ENCODE assay signal across 19 cellular contexts in the genomic region with DNA sequence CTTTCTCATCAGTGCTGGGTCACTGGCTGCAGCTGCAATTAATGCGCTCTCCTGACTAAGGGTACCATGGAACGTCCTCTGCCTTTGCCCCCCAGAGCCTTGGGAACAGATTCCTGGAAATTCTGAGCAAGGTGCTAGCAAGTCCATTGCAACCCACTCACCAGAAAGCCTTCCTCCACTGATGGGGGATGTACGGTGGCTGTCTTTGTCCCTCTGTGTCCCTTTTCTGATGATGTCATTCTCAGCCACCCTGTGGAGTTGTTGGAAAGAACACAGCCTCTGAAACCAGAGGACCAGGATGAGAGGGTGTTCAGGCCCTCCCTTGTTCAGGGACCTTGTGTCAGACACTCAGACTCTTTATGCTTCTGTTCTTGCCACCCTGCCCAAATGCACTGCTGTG.
"Had no signal": no experiment of that assay in that cellular context is flagged by ENCODE, and none has a peak within 500 bp of the region (broad histone marks: within the 10 kb centered on the region; RNA-seq: fewer than 3 reads in every experiment).

No MANE protein-coding gene starts in this region.

- H3K27me3 ChIP-seq: foreskin keratinocyte, left lung, vagina had no signal

- H3K36me3 ChIP-seq: left lung, vagina had no signal

- H3K36me3 Mint-ChIP-seq: immature natural killer cell, type B pancreatic cell had no signal

- DNase-seq: activated CD4-positive, alpha-beta memory T cell treated with anti-CD3 and anti-CD28 coated beads, Interleukin-2, amount 10 ng/mL, durations not matched to agents 7 days and 5 days; activated CD4-positive, alpha-beta T cell treated with anti-CD3 and anti-CD28 coated beads, Interleukin-2, amount 10 ng/mL, durations not matched to agents 24 days and 14 days; activated effector memory CD4-positive, alpha-beta T cell treated with Interleukin-2 at 50 U/mL for 16 hours; activated naive CD4-positive, alpha-beta T cell treated with anti-CD3 and anti-CD28 coated beads for 36 hours; activated naive CD8-positive, alpha-beta T cell treated with anti-CD3 and anti-CD28 coated beads, Interleukin-2, amount 10 ng/mL, durations not matched to agents 7 days and 5 days; activated T-cell treated with anti-CD3 and anti-CD28 coated beads, Interleukin-2, amount 50 U/mL, for 72 hours; amygdala; erythroblast; immature natural killer cell; kidney glomerular epithelial cell; left lung; naive thymus-derived CD4-positive, alpha-beta T cell; stimulated activated CD4-positive, alpha-beta T cell treated with anti-CD3 and anti-CD28 coated beads, Interleukin-4, amount 100 ng/mL, for 24 hours had no signal

- H3K4me3 Mint-ChIP-seq: activated CD4-positive, alpha-beta memory T cell treated with anti-CD3 and anti-CD28 coated beads, Interleukin-2, amount 10 ng/mL, durations not matched to agents 7 days and 5 days; activated CD4-positive, alpha-beta T cell treated with anti-CD3 and anti-CD28 coated beads, Interleukin-2, amount 10 ng/mL, durations not matched to agents 24 days and 14 days; activated naive CD4-positive, alpha-beta T cell treated with anti-CD3 and anti-CD28 coated beads for 36 hours; activated naive CD8-positive, alpha-beta T cell treated with anti-CD3 and anti-CD28 coated beads, Interleukin-2, amount 10 ng/mL, durations not matched to agents 7 days and 5 days; activated T-cell treated with anti-CD3 and anti-CD28 coated beads, Interleukin-2, amount 50 U/mL, for 72 hours; immature natural killer cell; naive thymus-derived CD4-positive, alpha-beta T cell; neural crest cell; stimulated activated naive CD8-positive, alpha-beta T cell treated with anti-CD3 and anti-CD28 coated beads, Interleukin-15, Interleukin-2, amounts not matched to agents 100 ng/mL and 50 ng/mL, for 24 hours; type B pancreatic cell had no signal

- H3K4me1 ChIP-seq: foreskin keratinocyte, vagina had no signal

- H3K9me3 ChIP-seq: left lung, vagina had no signal

- H3K9me3 Mint-ChIP-seq: activated CD4-positive, alpha-beta memory T cell treated with anti-CD3 and anti-CD28 coated beads, Interleukin-2, amount 10 ng/mL, durations not matched to agents 7 days and 5 days; activated CD4-positive, alpha-beta T cell treated with anti-CD3 and anti-CD28 coated beads, Interleukin-2, amount 10 ng/mL, durations not matched to agents 24 days and 14 days; activated naive CD4-positive, alpha-beta T cell treated with anti-CD3 and anti-CD28 coated beads for 36 hours; activated naive CD8-positive, alpha-beta T cell treated with anti-CD3 and anti-CD28 coated beads, Interleukin-2, amount 10 ng/mL, durations not matched to agents 7 days and 5 days; immature natural killer cell; stimulated activated naive CD8-positive, alpha-beta T cell treated with anti-CD3 and anti-CD28 coated beads, Interleukin-15, Interleukin-2, amounts not matched to agents 100 ng/mL and 50 ng/mL, for 24 hours; type B pancreatic cell had no signal

- H3K4me3 ChIP-seq: left lung, lung, vagina had no signal

- H3K27ac Mint-ChIP-seq: activated CD4-positive, alpha-beta memory T cell treated with anti-CD3 and anti-CD28 coated beads, Interleukin-2, amount 10 ng/mL, durations not matched to agents 7 days and 5 days; activated CD4-positive, alpha-beta T cell treated with anti-CD3 and anti-CD28 coated beads, Interleukin-2, amount 10 ng/mL, durations not matched to agents 24 days and 14 days; activated naive CD4-positive, alpha-beta T cell treated with anti-CD3 and anti-CD28 coated beads for 36 hours; activated naive CD8-positive, alpha-beta T cell treated with anti-CD3 and anti-CD28 coated beads, Interleukin-2, amount 10 ng/mL, durations not matched to agents 7 days and 5 days; activated T-cell treated with anti-CD3 and anti-CD28 coated beads, Interleukin-2, amount 50 U/mL, for 72 hours; immature natural killer cell; naive thymus-derived CD4-positive, alpha-beta T cell; stimulated activated naive CD8-positive, alpha-beta T cell treated with anti-CD3 and anti-CD28 coated beads, Interleukin-15, Interleukin-2, amounts not matched to agents 100 ng/mL and 50 ng/mL, for 24 hours; type B pancreatic cell had no signal

- ATAC-seq: activated T-cell treated with anti-CD3 and anti-CD28 coated beads, Interleukin-2, amount 50 U/mL, for 72 hours; foreskin keratinocyte; left lung; naive thymus-derived CD4-positive, alpha-beta T cell had no signal

- H3K4me1 Mint-ChIP-seq: activated naive CD8-positive, alpha-beta T cell treated with anti-CD3 and anti-CD28 coated beads, Interleukin-2, amount 10 ng/mL, durations not matched to agents 7 days and 5 days; immature natural killer cell had no signal

- H3K27me3 Mint-ChIP-seq: activated CD4-positive, alpha-beta memory T cell treated with anti-CD3 and anti-CD28 coated beads, Interleukin-2, amount 10 ng/mL, durations not matched to agents 7 days and 5 days; activated CD4-positive, alpha-beta T cell treated with anti-CD3 and anti-CD28 coated beads, Interleukin-2, amount 10 ng/mL, durations not matched to agents 24 days and 14 days; type B pancreatic cell had no signal

- H3K27ac ChIP-seq: foreskin keratinocyte, left lung, vagina had no signal
